ENCODE assay signal across 11 cellular contexts in genomic region chr6:111664565-111665039, GRCh38. TPM values are rescaled to one million over a fixed set of nuclear protein-coding genes. Genes with fewer than 3 reads are reported as not detected.
A peak's percentile ranks its signal among the peaks of the same experiment; 100 is the strongest.
DNase-seq lines count a peak whose midpoint lies in the region; ATAC-seq and TF ChIP-seq lines count a peak whose summit lies in the region.
"Had no signal": no experiment of that assay in that cellular context is flagged by ENCODE, and none has a peak within 500 bp of the region (broad histone marks: within the 10 kb centered on the region; RNA-seq: fewer than 3 reads in every experiment).

No MANE protein-coding gene starts in this region.

- intact Hi-C loops in activated T-helper 1 cell treated with anti-CD3 and anti-CD28 coated beads, Interleukin-12 subunit alpha, Interleukin-12 subunit beta, Interleukin-2, Interleukin-4 antibody, amounts not matched to agents 30 ng/mL and 10 ng/mL and 1 ng/mL, durations not matched to agents 14 hours and 24 hours and 36 hours (cut with micrococcal nuclease): loop anchor here (5.0 kb wide), 1 partner anchor 57 kb away; the partner anchor contains the start of gene TRAF3IP2

- peak overlapping the region; percentile 7 for H3K27ac Mint-ChIP-seq in activated T-helper 1 cell treated with anti-CD3 and anti-CD28 coated beads, Interleukin-12 subunit alpha, Interleukin-12 subunit beta, Interleukin-2, Interleukin-4 antibody, amounts not matched to agents 30 ng/mL and 10 ng/mL and 1 ng/mL, durations not matched to agents 14 hours and 24 hours and 36 hours
- no peak overlapping the region for H3K27ac Mint-ChIP-seq in T-helper 17 cell
- H3K27ac Mint-ChIP-seq: dendritic cell treated with granulocyte-macrophage colony-stimulating factor and Interleukin-4, amounts not matched to agents 40 ng/mL and 50 ng/mL, for 4 days had no signal

- no peak overlapping the region for H3K9ac ChIP-seq in mucosa of rectum (ENCODE audit: low read depth in 1 of 2, low read length in 2 of 2)
- H3K9ac ChIP-seq in stomach smooth muscle (ENCODE audit: low read length in 2 of 2): no peak overlapping the region
- H3K9ac ChIP-seq: KMS-11 had no signal

- no peaks in the 10 kb centered on the region for H3K27me3 Mint-ChIP-seq in activated T-helper 1 cell treated with anti-CD3 and anti-CD28 coated beads, Interleukin-12 subunit alpha, Interleukin-12 subunit beta, Interleukin-2, Interleukin-4 antibody, amounts not matched to agents 30 ng/mL and 10 ng/mL and 1 ng/mL, durations not matched to agents 14 hours and 24 hours and 36 hours (ENCODE audit: insufficient read depth)
- H3K27me3 Mint-ChIP-seq in T-helper 17 cell: no peaks in the 10 kb centered on the region

- H3K36me3 Mint-ChIP-seq in activated T-helper 1 cell treated with anti-CD3 and anti-CD28 coated beads, Interleukin-12 subunit alpha, Interleukin-12 subunit beta, Interleukin-2, Interleukin-4 antibody, amounts not matched to agents 30 ng/mL and 10 ng/mL and 1 ng/mL, durations not matched to agents 14 hours and 24 hours and 36 hours (ENCODE audit: low read depth): peaks cover 46% of the 10 kb centered on the region
- peaks cover 11% of the 10 kb centered on the region for H3K36me3 Mint-ChIP-seq in T-helper 17 cell (ENCODE audit: low read depth)

- H3K4me1 Mint-ChIP-seq in activated T-helper 1 cell treated with anti-CD3 and anti-CD28 coated beads, Interleukin-12 subunit alpha, Interleukin-12 subunit beta, Interleukin-2, Interleukin-4 antibody, amounts not matched to agents 30 ng/mL and 10 ng/mL and 1 ng/mL, durations not matched to agents 14 hours and 24 hours and 36 hours (ENCODE audit: low read depth): no peaks in the 10 kb centered on the region
- peaks cover 10% of the 10 kb centered on the region for H3K4me1 Mint-ChIP-seq in T-helper 17 cell

- no peaks in the 10 kb centered on the region for H3K27me3 ChIP-seq in mucosa of rectum (ENCODE audit: control insufficient read depth in 2 of 2, insufficient read depth in 2 of 2, low read length in 2 of 2)
- H3K27me3 ChIP-seq in stomach smooth muscle (ENCODE audit: control insufficient read depth in 1 of 2, insufficient read depth in 2 of 2, low read length in 2 of 2): no peaks in the 10 kb centered on the region

- no peak for ATAC-seq in T-helper 17 cell
- no peak for ATAC-seq in GM21529 (IDR thresholded peaks at IDR 0.05; ENCODE audit: unreplicated experiment)

- H3K27ac ChIP-seq in coronary artery (peak overlapping the region; percentile 40 to 84), mucosa of rectum (ENCODE audit: low read depth in 2 of 2, low read length in 2 of 2) (peak overlapping the region; percentile 6 to 41), stomach smooth muscle (ENCODE audit: low read length) (peak overlapping the region; percentile 80)
- H3K27ac ChIP-seq: KMS-11 had no signal

- H3K9me3 ChIP-seq in mucosa of rectum (ENCODE audit: control insufficient read depth in 2 of 2, low read length in 2 of 2): no peaks in the 10 kb centered on the region
- no peaks in the 10 kb centered on the region for H3K9me3 ChIP-seq in stomach smooth muscle (ENCODE audit: control insufficient read depth in 2 of 2, low read length in 2 of 2)
- H3K9me3 ChIP-seq in T-helper 17 cell (ENCODE audit: control insufficient read depth, low read length, poor library complexity, severe bottlenecking): no peaks in the 10 kb centered on the region

- DNase-seq in activated T-helper 1 cell treated with anti-CD3 and anti-CD28 coated beads, Interleukin-12 subunit alpha, Interleukin-12 subunit beta, Interleukin-2, Interleukin-4 antibody, amounts not matched to agents 30 ng/mL and 10 ng/mL and 1 ng/mL, durations not matched to agents 14 hours and 24 hours and 36 hours (ENCODE audit: low spot score): no peak
- DNase-seq in coronary artery (ENCODE audit: low spot score) (no peak), T-helper 17 cell (no peak), dermis blood vessel endothelial cell (no peak)
- DNase-seq: COR-L47, NCI-H2107 had no signal

- H3K4me3 Mint-ChIP-seq in activated T-helper 1 cell treated with anti-CD3 and anti-CD28 coated beads, Interleukin-12 subunit alpha, Interleukin-12 subunit beta, Interleukin-2, Interleukin-4 antibody, amounts not matched to agents 30 ng/mL and 10 ng/mL and 1 ng/mL, durations not matched to agents 14 hours and 24 hours and 36 hours: no peak overlapping the region
- H3K4me3 Mint-ChIP-seq in T-helper 17 cell: no peak overlapping the region
- H3K4me3 Mint-ChIP-seq: dendritic cell treated with granulocyte-macrophage colony-stimulating factor and Interleukin-4, amounts not matched to agents 40 ng/mL and 50 ng/mL, for 4 days had no signal

- H3K36me3 ChIP-seq in mucosa of rectum (ENCODE audit: control insufficient read depth in 2 of 2, insufficient read depth in 2 of 2, low read length in 2 of 2): no peaks in the 10 kb centered on the region
- no peaks in the 10 kb centered on the region for H3K36me3 ChIP-seq in stomach smooth muscle (ENCODE audit: control insufficient read depth in 2 of 2, insufficient read depth in 2 of 2, low read length in 2 of 2)

- H3K4me1 ChIP-seq in mucosa of rectum (ENCODE audit: control insufficient read depth in 2 of 2, insufficient read depth in 2 of 2, low read length in 2 of 2) (peaks cover 0 to 22% of the 10 kb centered on the region in 2 donors), stomach smooth muscle (ENCODE audit: control insufficient read depth, insufficient read depth, low read length) (peaks cover 59% of the 10 kb centered on the region)

- no peak for TF ChIP-seq CTCF in coronary artery (IDR thresholded peaks at IDR 0.05)

- no peaks in the 10 kb centered on the region for H3K9me3 Mint-ChIP-seq in activated T-helper 1 cell treated with anti-CD3 and anti-CD28 coated beads, Interleukin-12 subunit alpha, Interleukin-12 subunit beta, Interleukin-2, Interleukin-4 antibody, amounts not matched to agents 30 ng/mL and 10 ng/mL and 1 ng/mL, durations not matched to agents 14 hours and 24 hours and 36 hours
- H3K9me3 Mint-ChIP-seq: dendritic cell treated with granulocyte-macrophage colony-stimulating factor and Interleukin-4, amounts not matched to agents 40 ng/mL and 50 ng/mL, for 4 days had no signal

- peak overlapping the region; percentile 17 for H3K4me3 ChIP-seq in coronary artery
- no peak overlapping the region for H3K4me3 ChIP-seq in mucosa of rectum (ENCODE audit: low read length in 2 of 2)
- peak overlapping the region in 1 of 2 donors; percentile 35 for H3K4me3 ChIP-seq in stomach smooth muscle (ENCODE audit: low read length in 2 of 2)

RNA-seq across cellular contexts. Expression of gene TRAF3IP2, which starts 58.9 kb away (rescaled TPM):
- 17.4 and 18.5 TPM in 2 replicates for total RNA-seq in activated T-helper 1 cell treated with anti-CD3 and anti-CD28 coated beads, Interleukin-12 subunit alpha, Interleukin-12 subunit beta, Interleukin-2, Interleukin-4 antibody, amounts not matched to agents 30 ng/mL and 10 ng/mL and 1 ng/mL, durations not matched to agents 14 hours and 24 hours and 36 hours
- total RNA-seq in T-helper 17 cell: 10 to 100 TPM; 19.9 to 33.5 TPM
- 16.5 and 17.3 TPM in 2 replicates for total RNA-seq in dermis blood vessel endothelial cell

Comparison
In these comparisons a context has a peak if more than half of its experiments do, and no peak if none do; other contexts are left out.
1. H3K27ac ChIP-seq: peak in every context shown above with its lines; median percentile 80 in stomach smooth muscle; 62 in coronary artery; 24 in mucosa of rectum.